2 cellular contexts compared by ENCODE assay signal in genomic region chr7:27150568-27151340, GRCh38.
TF ChIP-seq lines count a peak whose summit lies in the region.

No MANE protein-coding gene starts in this region.

TF ChIP-seq in GM23338, 12 proteins besides CTCF, POLR2A, EP300 and RAD21:
- no peak for TF ChIP-seq CREB1 (CRISPR knock-in tag; IDR thresholded peaks at IDR 0.05; ENCODE audit: low read depth)
- no peak for TF ChIP-seq ETS1 (IDR thresholded peaks at IDR 0.05)
- no peak for TF ChIP-seq ZNF462 (CRISPR knock-in tag; IDR thresholded peaks at IDR 0.05)
- peak; percentile 85 for TF ChIP-seq EZH2phosphoT487 (IDR thresholded peaks at IDR 0.05; ENCODE audit: unreplicated experiment)
- TF ChIP-seq JUNB (IDR thresholded peaks at IDR 0.05; ENCODE audit: unreplicated experiment) = no peak
- peak; percentile 93 for TF ChIP-seq EZH2 (IDR thresholded peaks at IDR 0.05; ENCODE audit: low read depth, unreplicated experiment)
- no peak for TF ChIP-seq ZNF331 (CRISPR knock-in tag; IDR thresholded peaks at IDR 0.05; ENCODE audit: low read depth)

TF ChIP-seq in K562, 482 proteins besides CTCF, POLR2A, EP300 and RAD21:
- 0 out of 2 replicates have a peak, but pooled peaks have one; percentile 27 for TF ChIP-seq CXXC5 (CRISPR knock-in tag; IDR thresholded peaks at IDR 0.05)
- TF ChIP-seq MAZ (CRISPR knock-in tag; conservative IDR thresholded peaks at IDR 0.05 in 1 of 2, IDR thresholded peaks at IDR 0.05 in 1 of 2) = 0 out of 4 replicates have a peak, but pooled peaks of 1 of the 2 experiments have one; percentile 21
- 0 out of 4 replicates have a peak, but pooled peaks of 1 of the 2 experiments have one; percentile 12 for TF ChIP-seq NRF1 (conservative IDR thresholded peaks at IDR 0.05 in 1 of 2, IDR thresholded peaks at IDR 0.05 in 1 of 2)
- TF ChIP-seq ZNF316 (IDR thresholded peaks at IDR 0.05) = no peak
- TF ChIP-seq TSHZ1 (CRISPR knock-in tag; IDR thresholded peaks at IDR 0.05) = no peak
- peak; percentile 90 for TF ChIP-seq PKNOX1 (IDR thresholded peaks at IDR 0.05)
- TF ChIP-seq CREM (IDR thresholded peaks at IDR 0.05; ENCODE audit: low read depth) = 0 out of 2 replicates have a peak, but pooled peaks have one; percentile 24
- TF ChIP-seq SREBF2 (CRISPR knock-in tag; IDR thresholded peaks at IDR 0.05) = no peak
- 0 out of 2 replicates have a peak, but pooled peaks have one; percentile 49 for TF ChIP-seq XRCC5 (IDR thresholded peaks at IDR 0.05; ENCODE audit: low read depth, low read length)
- peak; percentile 92 for TF ChIP-seq MEIS2 (IDR thresholded peaks at IDR 0.05; ENCODE audit: partially characterized antibody)
- TF ChIP-seq ARID1B (IDR thresholded peaks at IDR 0.05) = no peak
- no peak for TF ChIP-seq HDAC2 (IDR thresholded peaks at IDR 0.05)
- no peak for TF ChIP-seq RBM34 (IDR thresholded peaks at IDR 0.05; ENCODE audit: borderline replicate concordance, insufficient read depth, low read length)
- peak; percentile 62; the same call in 1 of the 2 replicates for TF ChIP-seq TFAP4 (CRISPR knock-in tag; IDR thresholded peaks at IDR 0.05; ENCODE audit: borderline replicate concordance)
- no peak for TF ChIP-seq STAT6 (CRISPR knock-in tag; IDR thresholded peaks at IDR 0.05)
- no peak for TF ChIP-seq FOXP4 (CRISPR knock-in tag; IDR thresholded peaks at IDR 0.05; ENCODE audit: borderline replicate concordance)
- peak; percentile 58 for TF ChIP-seq HNRNPLL (IDR thresholded peaks at IDR 0.05; ENCODE audit: low read depth, low read length, poor library complexity, severe bottlenecking)
- TF ChIP-seq PTRF (tag; IDR thresholded peaks at IDR 0.05) = no peak
- peak; percentile 57; the same call in 1 of the 2 replicates for TF ChIP-seq SMC3 (conservative IDR thresholded peaks at IDR 0.05; ENCODE audit: insufficient read depth, low read depth, low read length)
- TF ChIP-seq PBX2 (CRISPR knock-in tag; IDR thresholded peaks at IDR 0.05; ENCODE audit: low read depth) = peak; percentile 35
- peak; percentile 72 for TF ChIP-seq PBX2 (tag; conservative IDR thresholded peaks at IDR 0.05; ENCODE audit: low read depth)
- TF ChIP-seq SMAD4 (CRISPR knock-in tag; conservative IDR thresholded peaks at IDR 0.05) = 0 out of 2 replicates have a peak, but pooled peaks have one; percentile 20
- peak; percentile 87; the same call in 1 of the 2 replicates for TF ChIP-seq MBD1 (CRISPR knock-in tag; IDR thresholded peaks at IDR 0.05)
- no peak for TF ChIP-seq MED1 (CRISPR knock-in tag; IDR thresholded peaks at IDR 0.05; ENCODE audit: borderline replicate concordance)
- TF ChIP-seq ZNF436 (CRISPR knock-in tag; IDR thresholded peaks at IDR 0.05) = no peak
